24 cellular contexts compared by ENCODE assay signal in the genomic region with DNA sequence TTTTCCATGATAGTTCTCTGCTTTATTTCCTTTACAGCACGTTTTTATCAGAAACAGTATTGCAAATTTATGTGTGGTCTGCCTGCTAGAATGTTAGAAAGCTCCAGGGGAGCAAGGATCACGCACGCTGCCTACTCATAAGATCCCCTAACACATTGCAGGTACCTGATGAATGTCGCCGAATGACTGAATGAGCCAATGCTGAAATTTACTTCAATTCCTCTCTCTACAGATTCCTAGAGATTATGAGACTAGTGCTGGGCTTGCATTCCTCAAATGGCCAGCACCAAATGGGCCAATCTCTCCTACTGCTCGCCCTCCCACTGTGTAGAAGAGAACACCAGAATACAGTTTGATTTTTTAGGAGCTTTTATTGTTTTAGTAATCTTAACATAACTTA. TPM values are rescaled to one million over a fixed set of nuclear protein-coding genes. Genes with fewer than 3 reads are reported as not detected.
DNase-seq lines count a peak whose midpoint lies in the region; ATAC-seq and TF ChIP-seq lines count a peak whose summit lies in the region.
"Had no signal": no experiment of that assay in that cellular context is flagged by ENCODE, and none has a peak within 500 bp of the region (broad histone marks: within the 10 kb centered on the region; RNA-seq: fewer than 3 reads in every experiment).

No MANE protein-coding gene starts in this region.

- H3K9me3 ChIP-seq in left ventricle myocardium inferior (replicated peaks) = no peaks in the 10 kb centered on the region
- H3K9me3 ChIP-seq in esophagus muscularis mucosa = no peaks in the 10 kb centered on the region
- no peaks in the 10 kb centered on the region for H3K9me3 ChIP-seq in neural progenitor cell (ENCODE audit: low read depth)
- H3K9me3 ChIP-seq in uterus = no peaks in the 10 kb centered on the region
- no peaks in the 10 kb centered on the region for H3K9me3 ChIP-seq in CD8-positive, alpha-beta memory T cell (ENCODE audit: low read length)
- H3K9me3 ChIP-seq: A549, HAP-1, mucosa of descending colon had no signal

- H3K27ac Mint-ChIP-seq in neural progenitor cell = peak overlapping the region; percentile 53
- H3K27ac Mint-ChIP-seq in CD8-positive, alpha-beta memory T cell = no peak overlapping the region

- H3K9me3 Mint-ChIP-seq in neural progenitor cell = no peaks in the 10 kb centered on the region
- no peaks in the 10 kb centered on the region for H3K9me3 Mint-ChIP-seq in CD8-positive, alpha-beta memory T cell

- intact Hi-C loops in left ventricle myocardium inferior (cut with micrococcal nuclease) = loop anchor here (5.0 kb wide), 1 partner anchor 81 kb away; no protein-coding TSS in a partner anchor
- intact Hi-C loops in left cardiac atrium (cut with DNase I) = loop anchor here in 1 of 2 donors (2.0 kb wide), 1 partner anchor 80 kb away; no protein-coding TSS in a partner anchor
- intact Hi-C loops in esophagus muscularis mucosa (cut with DNase I) = no loop called here
- intact Hi-C loops in uterus (cut with DNase I; ENCODE audit: low total_unique reads) = no loop called here

- H3K27me3 Mint-ChIP-seq in neural progenitor cell (ENCODE audit: insufficient read depth, low read depth) = no peaks in the 10 kb centered on the region
- peaks cover 16 to 24% of the 10 kb centered on the region in 2 donors for H3K27me3 Mint-ChIP-seq in CD8-positive, alpha-beta memory T cell

- peaks cover 6% of the 10 kb centered on the region for H3K4me1 Mint-ChIP-seq in neural progenitor cell
- H3K4me1 Mint-ChIP-seq in CD8-positive, alpha-beta memory T cell = peaks cover 1 to 11% (median 10%) of the 10 kb centered on the region in 3 donors

- peaks cover 19% of the 10 kb centered on the region for H3K36me3 Mint-ChIP-seq in neural progenitor cell
- no peaks in the 10 kb centered on the region for H3K36me3 Mint-ChIP-seq in CD8-positive, alpha-beta memory T cell

- TF ChIP-seq POLR2A in esophagus muscularis mucosa (IDR thresholded peaks at IDR 0.05; ENCODE audit: low read depth) (no peak), uterus (IDR thresholded peaks at IDR 0.05) (no peak)

- no peak for TF ChIP-seq EP300 in esophagus muscularis mucosa (IDR thresholded peaks at IDR 0.05)

- no peak for ATAC-seq in left cardiac atrium
- ATAC-seq: A549, HepG2, mucosa of descending colon, sciatic nerve had no signal

- H2AFZ ChIP-seq in neural progenitor cell (replicated peaks) = no peak overlapping the region

- no peak overlapping the region for H3K4me3 ChIP-seq in left ventricle myocardium inferior
- no peak overlapping the region for H3K4me3 ChIP-seq in esophagus muscularis mucosa
- no peak overlapping the region for H3K4me3 ChIP-seq in neural progenitor cell
- H3K4me3 ChIP-seq in uterus = no peak overlapping the region
- no peak overlapping the region for H3K4me3 ChIP-seq in CD8-positive, alpha-beta memory T cell (ENCODE audit: low read length)
- H3K4me3 ChIP-seq: A549, HAP-1, mucosa of descending colon had no signal

- POLR2A ChIA-PET in CD8-positive, alpha-beta memory T cell (lab: Charles Lee) = no interaction called here

- TF ChIP-seq CTCF in left ventricle myocardium inferior (IDR thresholded peaks at IDR 0.05; ENCODE audit: borderline replicate concordance) (no peak), esophagus muscularis mucosa (IDR thresholded peaks at IDR 0.05) (no peak), neural progenitor cell (IDR thresholded peaks at IDR 0.05) (no peak), uterus (IDR thresholded peaks at IDR 0.05) (no peak)

- no peak overlapping the region for H3K4me3 Mint-ChIP-seq in neural progenitor cell
- H3K4me3 Mint-ChIP-seq in CD8-positive, alpha-beta memory T cell = no peak overlapping the region

- no peaks in the 10 kb centered on the region for H4K20me1 ChIP-seq in neural progenitor cell (ENCODE audit: low read depth)

- H3K79me2 ChIP-seq in neural progenitor cell (ENCODE audit: low read depth) = no peaks in the 10 kb centered on the region

- no peak overlapping the region for H3K9ac ChIP-seq in neural progenitor cell

- H3K4me2 ChIP-seq in neural progenitor cell = no peak overlapping the region
- H3K4me2 ChIP-seq: A549 had no signal

- H3K27ac ChIP-seq in left ventricle myocardium inferior (replicated peaks) (peak overlapping the region; percentile 93), esophagus muscularis mucosa (replicated peaks in 1 of 4) (peak overlapping the region in 3 of 4 donors; percentile 2 to 38 (median 14)), neural progenitor cell (no peak overlapping the region), uterus (peak overlapping the region; percentile 68 to 100)
- H3K27ac ChIP-seq in CD8-positive, alpha-beta memory T cell (ENCODE audit: low read depth, low read length) = no peak overlapping the region
- H3K27ac ChIP-seq: C4-2B, foreskin keratinocyte had no signal

- no peaks in the 10 kb centered on the region for H3F3A ChIP-seq in neural progenitor cell (ENCODE audit: low read depth)

- CTCF ChIA-PET in CD8-positive, alpha-beta memory T cell (lab: Charles Lee) = interaction anchor here (1.1 to 2.5 kb wide), 5 partner anchors 9 to 482 kb away, joined by 3 to 12 read pairs (median 4); no protein-coding TSS in a partner anchor

- 66% methylated on average over 6 of the region's 6 CpGs for WGBS in esophagus muscularis mucosa

- no peaks in the 10 kb centered on the region for H3K27me3 ChIP-seq in left ventricle myocardium inferior (ENCODE audit: low read depth)
- H3K27me3 ChIP-seq in esophagus muscularis mucosa = no peaks in the 10 kb centered on the region
- H3K27me3 ChIP-seq in neural progenitor cell = no peaks in the 10 kb centered on the region
- H3K27me3 ChIP-seq in uterus = no peaks in the 10 kb centered on the region
- H3K27me3 ChIP-seq in CD8-positive, alpha-beta memory T cell (ENCODE audit: insufficient read depth, low read length, poor library complexity, severe bottlenecking) = no peaks in the 10 kb centered on the region
- H3K27me3 ChIP-seq: foreskin keratinocyte had no signal

- DNase-seq in left ventricle myocardium inferior = no peak
- no peak for DNase-seq in left cardiac atrium
- no peak for DNase-seq in esophagus muscularis mucosa (ENCODE audit: extremely low spot score)
- no peak for DNase-seq in neural progenitor cell (ENCODE audit: low spot score)
- no peak for DNase-seq in uterus
- DNase-seq in cerebellum (ENCODE audit: low spot score) = no peak
- no peak for DNase-seq in CD8-positive, alpha-beta memory T cell
- no peak for DNase-seq in superior temporal gyrus (ENCODE audit: extremely low spot score)
- DNase-seq: activated naive CD4-positive, alpha-beta T cell treated with Interleukin-2 at 50 U/mL for 16 hours; activated T-cell treated with anti-CD3 and anti-CD28 coated beads for 4 hours; aorta; DMS 273 treated with DMSO at 0.1 percent for 48 hours; mucosa of descending colon; NCI-H2171 treated with DMSO at 0.1 percent for 48 hours; NCI-H69; SHP77; stimulated activated CD4-positive, alpha-beta T cell treated with anti-CD3 and anti-CD28 coated beads, Interleukin-1b, Interleukin-23, amount 100 ng/mL, for 48 hours; stimulated activated naive CD4-positive, alpha-beta T cell treated with Interleukin-2 at 50 U/mL for 16 hours had no signal

- H3K36me3 ChIP-seq in left ventricle myocardium inferior (peaks cover 38% of the 10 kb centered on the region), esophagus muscularis mucosa (peaks cover 7 to 45% (median 32%) of the 10 kb centered on the region in 4 donors), neural progenitor cell (no peaks in the 10 kb centered on the region), uterus (no peaks in the 10 kb centered on the region)
- H3K36me3 ChIP-seq in CD8-positive, alpha-beta memory T cell (ENCODE audit: insufficient read depth, low read length) = no peaks in the 10 kb centered on the region

- H3K4me1 ChIP-seq in left ventricle myocardium inferior (peaks cover 68% of the 10 kb centered on the region), esophagus muscularis mucosa (peaks cover 39 to 55% (median 51%) of the 10 kb centered on the region in 4 donors), neural progenitor cell (no peaks in the 10 kb centered on the region), uterus (peaks cover 14 to 26% of the 10 kb centered on the region in 2 donors)
- H3K4me1 ChIP-seq in CD8-positive, alpha-beta memory T cell (ENCODE audit: insufficient read depth, low read length) = peaks cover 12% of the 10 kb centered on the region
- H3K4me1 ChIP-seq: HAP-1 had no signal

RNA-seq across cellular contexts. Expression of gene SPARC, which starts 25.6 kb away (rescaled TPM):
- total RNA-seq in left ventricle myocardium inferior (477 TPM), left cardiac atrium (1,000 to 10,000 TPM in 1 of 2 donors, 100 to 1,000 TPM in 1; 807 to 1,125 TPM), esophagus muscularis mucosa (100 to 1,000 TPM; 269 to 875 (median 432) TPM), neural progenitor cell (ENCODE audit: low replicate concordance) (122 and 158 TPM in 2 replicates), uterus (1,000 to 10,000 TPM in 1 of 4 donors, 100 to 1,000 TPM in 3; 341 to 2,293 (median 751) TPM), cerebellum (148 TPM)
- total RNA-seq in CD8-positive, alpha-beta memory T cell = under 1 TPM; 0.22 to 0.31 TPM
- not detected for polyA plus RNA-seq in CD8-positive, alpha-beta memory T cell

Comparison
In these comparisons a context has a peak if more than half of its experiments do, and no peak if none do; other contexts are left out.
1. H3K27ac ChIP-seq: peak in left ventricle myocardium inferior (single experiment), esophagus muscularis mucosa (3 of 4) and uterus (2 of 2); none in neural progenitor cell (single experiment) and CD8-positive, alpha-beta memory T cell (single experiment).
2. RNA of gene SPARC, which starts 25.6 kb away (total RNA-seq): 807 to 1,125 TPM in left cardiac atrium, 341 to 2,293 TPM in uterus, 269 to 875 TPM in esophagus muscularis mucosa, 477 TPM in left ventricle myocardium inferior (single experiment), 122 to 158 TPM in neural progenitor cell and 148 TPM in cerebellum (single experiment); 0.22 to 0.31 TPM in CD8-positive, alpha-beta memory T cell; every median in the first group is over 10 times any median in the second.